Comparison of ENCODE assay signal across 8 cellular contexts in the genomic region with DNA sequence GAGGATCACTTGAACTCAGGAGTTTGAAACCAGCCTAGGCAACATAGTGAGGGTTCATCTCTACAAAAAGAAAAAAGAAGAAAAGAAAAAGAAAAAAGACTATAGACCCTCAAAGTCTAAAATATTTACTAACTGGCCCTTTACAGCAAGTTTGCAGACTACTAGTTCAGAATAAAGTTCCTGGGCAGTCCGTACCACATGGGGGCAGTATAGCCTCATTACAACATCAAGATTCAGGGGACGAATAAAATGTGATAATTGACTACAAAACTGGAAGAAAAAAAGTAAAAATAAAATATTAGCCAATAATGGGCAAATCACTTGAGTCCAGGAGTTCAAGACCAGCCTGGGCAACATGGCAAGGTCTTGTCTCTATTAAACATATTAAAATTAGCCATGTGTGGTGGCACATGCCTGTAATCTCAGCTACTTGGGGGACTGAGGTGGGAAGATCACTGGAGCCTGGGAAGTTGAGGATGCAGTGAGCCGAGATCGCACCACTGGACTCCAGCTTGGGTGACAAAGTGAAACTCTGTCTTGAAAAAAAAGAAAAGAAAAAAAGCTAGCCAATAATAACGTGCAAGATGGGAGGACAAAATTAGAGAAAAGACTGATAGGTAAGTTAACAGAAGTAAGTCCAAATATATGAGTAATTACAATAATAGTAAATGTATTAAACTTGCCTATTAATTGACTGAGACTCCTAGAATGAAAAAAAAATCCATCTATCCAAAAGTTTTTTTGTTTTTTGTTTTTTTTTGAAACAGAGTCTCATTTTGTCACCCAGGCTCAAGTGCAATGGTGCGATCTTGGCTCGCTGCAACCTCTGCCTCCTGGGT.
DNase-seq lines count a peak whose midpoint lies in the region; ATAC-seq and TF ChIP-seq lines count a peak whose summit lies in the region.

No MANE protein-coding gene starts in this region.

- ATAC-seq in HG03095 (IDR thresholded peaks at IDR 0.05; ENCODE audit: unreplicated experiment): no peak
- ATAC-seq in GM18502 (IDR thresholded peaks at IDR 0.05; ENCODE audit: poor library complexity, unreplicated experiment): no peak

- POLR2A ChIA-PET in activated CD4-positive, alpha-beta T cell treated with anti-CD3 and anti-CD28 coated beads, Interleukin-2, amount 10 ng/mL, durations not matched to agents 7 days and 5 days (lab: Charles Lee): no interaction called here

- H3K27ac Mint-ChIP-seq in activated CD4-positive, alpha-beta T cell treated with anti-CD3 and anti-CD28 coated beads, Interleukin-2, amount 10 ng/mL, durations not matched to agents 7 days and 5 days: no peak overlapping the region

- no peaks in the 10 kb centered on the region for H3K4me1 Mint-ChIP-seq in activated CD4-positive, alpha-beta T cell treated with anti-CD3 and anti-CD28 coated beads, Interleukin-2, amount 10 ng/mL, durations not matched to agents 7 days and 5 days

- CTCF ChIA-PET in activated CD4-positive, alpha-beta T cell treated with anti-CD3 and anti-CD28 coated beads, Interleukin-2, amount 10 ng/mL, durations not matched to agents 7 days and 5 days (lab: Charles Lee): interaction anchor here (0.6 to 1.5 kb wide), 3 partner anchors 54 to 256 kb away, joined by 3 read pairs; no protein-coding TSS in a partner anchor

- H3K36me3 Mint-ChIP-seq in activated CD4-positive, alpha-beta T cell treated with anti-CD3 and anti-CD28 coated beads, Interleukin-2, amount 10 ng/mL, durations not matched to agents 7 days and 5 days (ENCODE audit: low read depth): peaks cover 4% of the 10 kb centered on the region

- DNase-seq in NCI-H2227 (lab: John Stamatoyannopoulos, UW; ENCODE audit: unreplicated experiment) (peak; percentile 10), NCI-H2227 treated with DMSO at 0.1 percent for 48 hours (lab: John Stamatoyannopoulos, UW) (no peak), NCI-H2081 treated with DMSO at 0.1 percent for 48 hours (lab: John Stamatoyannopoulos, UW) (peak; percentile 25), erythroblast (lab: John Stamatoyannopoulos, UW) (peak; percentile 62 to 74)
- peak; percentile 68 for DNase-seq in activated CD4-positive, alpha-beta T cell treated with anti-CD3 and anti-CD28 coated beads, Interleukin-2, amount 10 ng/mL, durations not matched to agents 7 days and 5 days
- DNase-seq in stimulated activated CD4-positive, alpha-beta T cell treated with anti-CD3 and anti-CD28 coated beads, Interleukin-12 subunit alpha, Interleukin-12 subunit beta, amount 100 ng/mL, for 4 hours: peak; percentile 45

- H3K27me3 Mint-ChIP-seq in activated CD4-positive, alpha-beta T cell treated with anti-CD3 and anti-CD28 coated beads, Interleukin-2, amount 10 ng/mL, durations not matched to agents 7 days and 5 days: peaks cover 14% of the 10 kb centered on the region

- TF ChIP-seq POLR2A in erythroblast (IDR thresholded peaks at IDR 0.05; ENCODE audit: low read length): no peak

- no peak overlapping the region for H3K4me3 Mint-ChIP-seq in activated CD4-positive, alpha-beta T cell treated with anti-CD3 and anti-CD28 coated beads, Interleukin-2, amount 10 ng/mL, durations not matched to agents 7 days and 5 days

- peaks cover 8% of the 10 kb centered on the region for H3K9me3 Mint-ChIP-seq in activated CD4-positive, alpha-beta T cell treated with anti-CD3 and anti-CD28 coated beads, Interleukin-2, amount 10 ng/mL, durations not matched to agents 7 days and 5 days
